15 cellular contexts compared by ENCODE assay signal in genomic region chr2:72316774-72317173, GRCh38.
DNase-seq lines count a peak whose midpoint lies in the region; ATAC-seq and TF ChIP-seq lines count a peak whose summit lies in the region.
"Had no signal": no experiment of that assay in that cellular context is flagged by ENCODE, and none has a peak within 500 bp of the region (broad histone marks: within the 10 kb centered on the region; RNA-seq: fewer than 3 reads in every experiment).

No MANE protein-coding gene starts in this region.

- H3K9me3 ChIP-seq in mammary epithelial cell (replicated peaks; ENCODE audit: insufficient read depth, low read length), result no peaks in the 10 kb centered on the region
- no peaks in the 10 kb centered on the region for H3K9me3 ChIP-seq in right cardiac atrium (ENCODE audit: control insufficient read depth, low read length)

- BruUV-seq in MCF 10A (replicated peaks; lab: Mats Ljungman, UMichigan), result no TSS peak
- no TSS peak for BruUV-seq in mammary epithelial cell (replicated peaks; lab: Mats Ljungman, UMichigan)

- no peak overlapping the region for H3K27ac ChIP-seq in mammary epithelial cell (ENCODE audit: insufficient read depth, low read depth, low read length)
- H3K27ac ChIP-seq in right cardiac atrium (ENCODE audit: low read length), result no peak overlapping the region

- CTCF ChIA-PET in MCF 10A (lab: Yijun Ruan, JAX), result interaction anchor here (0.5 to 2.8 kb wide), 3 partner anchors 9 to 51 kb away, joined by 3 to 8 read pairs (median 3); no protein-coding TSS in a partner anchor
- CTCF ChIA-PET in mammary epithelial cell (lab: Charles Lee; ENCODE audit: low non-redundant PET), result no interaction called here

- H3K4me1 ChIP-seq in mammary epithelial cell (ENCODE audit: insufficient read depth, low read length) (no peaks in the 10 kb centered on the region), right cardiac atrium (ENCODE audit: control insufficient read depth, insufficient read depth, low read length) (no peaks in the 10 kb centered on the region)

- no peak overlapping the region for H2AFZ ChIP-seq in mammary epithelial cell (ENCODE audit: low read depth, low read length)

- H3K36me3 ChIP-seq in mammary epithelial cell (ENCODE audit: insufficient read depth, low read length), result no peaks in the 10 kb centered on the region

- H3K27ac Mint-ChIP-seq in MCF 10A (ENCODE audit: low read depth, unreplicated experiment), result peak overlapping the region; percentile 3
- H3K27ac Mint-ChIP-seq: B cell; CD4-positive, alpha-beta T cell; H9 had no signal

- in situ Hi-C loops in mammary epithelial cell (cut with MboI; ENCODE audit: low sequenced_read_pairs in 2 of 2), result no loop called here

- H3K27me3 Mint-ChIP-seq in MCF 10A (ENCODE audit: insufficient read depth, unreplicated experiment), result no peaks in the 10 kb centered on the region
- H3K27me3 Mint-ChIP-seq: B cell; CD4-positive, alpha-beta T cell had no signal

- dilution Hi-C loops in mammary epithelial cell (cut with HindIII; ENCODE audit: low sequenced_read_pairs), result no loop called here

- intact Hi-C loops in MCF 10A (cut with micrococcal nuclease), result no loop called here
- intact Hi-C loops in mammary epithelial cell (cut with micrococcal nuclease), result no loop called here
- intact Hi-C loops in right cardiac atrium (cut with DNase I), result no loop called here

- H3K27me3 ChIP-seq in mammary epithelial cell (ENCODE audit: insufficient read depth, low read length) (no peaks in the 10 kb centered on the region), right cardiac atrium (ENCODE audit: control insufficient read depth, insufficient read depth) (no peaks in the 10 kb centered on the region)

- no peaks in the 10 kb centered on the region for H3K4me1 Mint-ChIP-seq in MCF 10A (ENCODE audit: insufficient read depth, unreplicated experiment)
- H3K4me1 Mint-ChIP-seq: B cell, H9 had no signal

- peaks cover 4% of the 10 kb centered on the region for H3K36me3 Mint-ChIP-seq in MCF 10A (ENCODE audit: insufficient read depth, unreplicated experiment)

- POLR2A ChIA-PET in MCF 10A (lab: Yijun Ruan, JAX), result no interaction called here

- H3K79me2 ChIP-seq in mammary epithelial cell (ENCODE audit: insufficient read depth, low read length), result no peaks in the 10 kb centered on the region

- H3K4me3 Mint-ChIP-seq in MCF 10A (ENCODE audit: unreplicated experiment), result no peak overlapping the region
- H3K4me3 Mint-ChIP-seq: B cell; CD4-positive, alpha-beta T cell; H9 had no signal

- no peak overlapping the region for H3K4me2 ChIP-seq in mammary epithelial cell (ENCODE audit: insufficient read depth, low read depth, low read length)

- no peak overlapping the region for H3K9ac ChIP-seq in mammary epithelial cell (ENCODE audit: insufficient read depth, low read length)

- H4K20me1 ChIP-seq in mammary epithelial cell (ENCODE audit: insufficient read depth, low read length), result no peaks in the 10 kb centered on the region

- peak; percentile 64 to 66 for ATAC-seq in right cardiac atrium

- H3K4me3 ChIP-seq in mammary epithelial cell (replicated peaks in 1 of 3; ENCODE audit: insufficient read depth in 1 of 3, low read depth in 2 of 3, low read length in 3 of 3) (no peak overlapping the region), right cardiac atrium (ENCODE audit: low read length) (no peak overlapping the region)

- TF ChIP-seq CTCF in MCF 10A (IDR thresholded peaks at IDR 0.05; ENCODE audit: unreplicated experiment) (no peak), mammary epithelial cell (conservative IDR thresholded peaks at IDR 0.05 in 1 of 2, IDR thresholded peaks at IDR 0.05 in 1 of 2; ENCODE audit: extremely low read depth in 1 of 2, insufficient read depth in 1 of 2, low read depth in 1 of 2, low read length in 2 of 2) (no peak)

- no peak for DNase-seq in MCF 10A (ENCODE audit: unreplicated experiment)
- DNase-seq in mammary epithelial cell, result no peak
- peak; percentile 29 for DNase-seq in D341Med (ENCODE audit: low spot score)
- DNase-seq in NCI-H69 (lab: John Stamatoyannopoulos, UW), result peak; percentile 34
- no peak for DNase-seq in right cardiac atrium
- DNase-seq in GDM1 (lab: John Stamatoyannopoulos, UW), result no peak
- DNase-seq in effector CD4-positive, alpha-beta T cell, result no peak
- DNase-seq: C1 segment of cervical spinal cord; Calu3; CD4-positive, alpha-beta T cell; DMS79 treated with DMSO at 0.1 percent for 48 hours; EL; GOT3; H9 had no signal

- H3K9me3 Mint-ChIP-seq in MCF 10A (ENCODE audit: unreplicated experiment), result no peaks in the 10 kb centered on the region
- H3K9me3 Mint-ChIP-seq: H9 had no signal

Comparison
In these comparisons a context has a peak if more than half of its experiments do, and no peak if none do; other contexts are left out.
1. DNase-seq: peak in D341Med (single experiment) and NCI-H69 (single experiment); none in MCF 10A (single experiment), mammary epithelial cell (single experiment), right cardiac atrium (0 of 3), GDM1 (single experiment) and effector CD4-positive, alpha-beta T cell (single experiment).